Comparison of ENCODE assay signal across 21 cellular contexts in the genomic region with DNA sequence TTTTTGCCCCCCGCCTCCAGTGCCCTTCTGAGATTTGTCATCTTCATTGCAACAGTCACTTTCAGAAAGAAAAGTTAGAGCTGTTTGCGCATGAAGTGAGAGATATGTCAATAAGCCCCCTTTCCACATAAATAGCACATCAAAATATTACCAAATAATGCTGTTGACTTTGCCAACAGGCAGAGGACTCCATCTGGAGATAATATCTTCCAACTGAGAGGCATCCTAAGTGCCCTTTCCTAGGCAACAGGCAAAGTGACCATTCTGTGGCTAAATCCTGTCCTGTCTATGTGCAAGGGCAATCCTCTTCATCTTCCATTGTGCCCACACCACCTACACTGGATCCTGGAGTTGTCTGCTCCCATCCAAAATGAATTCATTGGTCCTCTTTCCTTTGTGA.
"Had no signal": no experiment of that assay in that cellular context is flagged by ENCODE, and none has a peak within 500 bp of the region (broad histone marks: within the 10 kb centered on the region; RNA-seq: fewer than 3 reads in every experiment).

No MANE protein-coding gene starts in this region.

- H3K27ac ChIP-seq: PC-9 had no signal

- FAIRE-seq: K562, RCC 7860 had no signal

- DNase-seq: activated CD4-positive, alpha-beta T cell treated with anti-CD3 and anti-CD28 coated beads for 36 hours; activated CD4-positive, alpha-beta T cell treated with anti-CD3 and anti-CD28 coated beads, Interleukin-2, amount 10 ng/mL, durations not matched to agents 7 days and 5 days; activated CD4-positive, alpha-beta T cell treated with anti-CD3 and anti-CD28 coated beads, Interleukin-2, amount 50 U/mL, for 48 hours; activated CD8-positive, alpha-beta T cell treated with anti-CD3 and anti-CD28 coated beads, Interleukin-2, amount 10 ng/mL, durations not matched to agents 7 days and 5 days; activated effector memory CD4-positive, alpha-beta T cell treated with Interleukin-2 at 50 U/mL for 16 hours; activated naive CD4-positive, alpha-beta T cell treated with anti-CD3 and anti-CD28 coated beads, Interleukin-2, amount 10 ng/mL, durations not matched to agents 7 days and 5 days; activated naive CD8-positive, alpha-beta T cell treated with anti-CD3 and anti-CD28 coated beads, Interleukin-2, amount 50 U/mL, for 24 hours; activated T-cell treated with anti-CD3 and anti-CD28 coated beads, Interleukin-2, amount 50 U/mL, for 24 hours; aorta; NCI-H1105; NCI-H1417 treated with DMSO at 0.1 percent for 48 hours; NCI-H1930; NCI-H2081 treated with DMSO at 0.1 percent for 48 hours; NCI-H226; NCI-H524 treated with DMSO at 0.1 percent for 48 hours; PC-9; Right ventricle myocardium superior had no signal

- H3K4me3 ChIP-seq: K562, PC-9 had no signal

- H2AFZ ChIP-seq: PC-9 had no signal

- H3K4me2 ChIP-seq: PC-9 had no signal

- ATAC-seq: activated CD4-positive, alpha-beta T cell treated with anti-CD3 and anti-CD28 coated beads for 36 hours; activated CD4-positive, CD25-positive, alpha-beta regulatory T cell treated with anti-CD3 and anti-CD28 coated beads, Interleukin-2, amount 50 U/mL, for 24 hours; activated CD8-positive, alpha-beta T cell treated with anti-CD3 and anti-CD28 coated beads, Interleukin-2, amount 10 ng/mL, durations not matched to agents 7 days and 5 days; activated naive CD8-positive, alpha-beta T cell treated with anti-CD3 and anti-CD28 coated beads, Interleukin-2, amount 50 U/mL, for 24 hours; K562; WTC11 had no signal
